32 cellular contexts compared by ENCODE assay signal in the genomic region with DNA sequence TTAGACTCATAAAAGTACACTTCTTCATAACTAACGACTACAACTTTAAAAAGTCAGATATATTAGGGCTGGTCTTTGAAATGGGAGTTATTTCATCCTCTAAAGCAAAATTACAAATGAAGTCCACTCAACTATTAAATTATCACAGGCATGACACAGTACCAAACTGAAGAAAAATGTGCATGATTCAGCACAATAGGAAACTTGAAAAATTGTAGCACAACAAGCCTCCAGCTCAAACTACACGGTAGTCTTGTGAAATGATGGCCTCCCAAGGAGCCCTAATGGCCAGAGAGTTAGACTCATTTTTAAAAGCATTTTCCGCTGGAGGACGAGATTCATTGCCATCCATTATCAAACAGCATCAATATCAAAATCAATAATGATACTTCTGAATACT.
DNase-seq lines count a peak whose midpoint lies in the region; ATAC-seq and TF ChIP-seq lines count a peak whose summit lies in the region.
"Had no signal": no experiment of that assay in that cellular context is flagged by ENCODE, and none has a peak within 500 bp of the region (broad histone marks: within the 10 kb centered on the region; RNA-seq: fewer than 3 reads in every experiment).

No MANE protein-coding gene starts in this region.

- TF ChIP-seq CTCF in fibroblast of mammary gland (conservative IDR thresholded peaks at IDR 0.05; ENCODE audit: control insufficient read depth, insufficient read depth, low read depth, low read length) (no peak), nephron (IDR thresholded peaks at IDR 0.05; ENCODE audit: unreplicated experiment in 3 of 3) (no peak), nephron progenitor cell (IDR thresholded peaks at IDR 0.05) (no peak), heart right ventricle (IDR thresholded peaks at IDR 0.05) (no peak)

- 78 to 87% methylated on average over 4 of the region's 4 CpGs for WGBS in heart right ventricle, 2 donors

- peaks cover 3% of the 10 kb centered on the region for H3K36me3 Mint-ChIP-seq in nephron (ENCODE audit: low read depth)
- no peaks in the 10 kb centered on the region for H3K36me3 Mint-ChIP-seq in nephron progenitor cell (ENCODE audit: low read depth)
- H3K36me3 Mint-ChIP-seq: activated CD8-positive, alpha-beta memory T cell treated with anti-CD3 and anti-CD28 coated beads, Interleukin-2, amount 10 ng/mL, durations not matched to agents 7 days and 5 days; activated naive CD8-positive, alpha-beta T cell treated with anti-CD3 and anti-CD28 coated beads for 36 hours; CD14-positive monocyte; natural killer cell treated with Interleukin-12 subunit alpha and Interleukin-12 subunit beta and Interleukin-15 and Interleukin-18, amount 100 ng/mL, for 72 hours had no signal

- DNase-seq in OCI-M1 (lab: John Stamatoyannopoulos, UW) (peak; percentile 46), fibroblast of mammary gland (ENCODE audit: low read depth) (peak; percentile 53), nephron progenitor cell (no peak), heart right ventricle (no peak)
- DNase-seq in stimulated activated CD4-positive, alpha-beta T cell treated with anti-CD3 and anti-CD28 coated beads, Interleukin-4, amount 100 ng/mL, for 1 hour = no peak
- DNase-seq: activated CD4-positive, alpha-beta T cell treated with anti-CD3 and anti-CD28 coated beads, Interleukin-2, amount 50 U/mL, for 4 hours; activated CD8-positive, alpha-beta memory T cell treated with anti-CD3 and anti-CD28 coated beads, Interleukin-2, amount 10 ng/mL, durations not matched to agents 7 days and 5 days; activated gamma-delta T cell; activated naive CD8-positive, alpha-beta T cell treated with anti-CD3 and anti-CD28 coated beads for 36 hours; activated T-cell treated with anti-CD3 and anti-CD28 coated beads, Interleukin-2, amount 50 U/mL, for 4 hours; dermis blood vessel endothelial cell; esophagus squamous epithelium; glutamatergic neuron; KBM-7; mucosa of descending colon; NCI-H1417 treated with DMSO at 0.1 percent for 48 hours; NCI-H2081 treated with DMSO at 0.1 percent for 48 hours; NCI-H345; NCI-H774; Peyer's patch; SHP77 treated with DMSO at 0.1 percent for 48 hours; transverse colon had no signal

- H3K4me1 ChIP-seq in heart right ventricle = no peaks in the 10 kb centered on the region
- H3K4me1 ChIP-seq: ascending aorta, esophagus squamous epithelium, parathyroid adenoma, Peyer's patch, right atrium auricular region, transverse colon had no signal

- peak overlapping the region in 2 of 3 experiments; percentile 36 to 79 for H3K27ac Mint-ChIP-seq in nephron
- H3K27ac Mint-ChIP-seq in nephron progenitor cell = no peak overlapping the region
- H3K27ac Mint-ChIP-seq: activated CD8-positive, alpha-beta memory T cell treated with anti-CD3 and anti-CD28 coated beads, Interleukin-2, amount 10 ng/mL, durations not matched to agents 7 days and 5 days; activated naive CD8-positive, alpha-beta T cell treated with anti-CD3 and anti-CD28 coated beads for 36 hours; CD14-positive monocyte; natural killer cell treated with Interleukin-12 subunit alpha and Interleukin-12 subunit beta and Interleukin-15 and Interleukin-18, amount 100 ng/mL, for 72 hours had no signal

- no peak overlapping the region for H3K27ac ChIP-seq in heart right ventricle
- H3K27ac ChIP-seq: ascending aorta, esophagus squamous epithelium, parathyroid adenoma, Peyer's patch, right atrium auricular region, transverse colon had no signal

- H3K36me3 ChIP-seq in heart right ventricle = no peaks in the 10 kb centered on the region
- H3K36me3 ChIP-seq: ascending aorta, esophagus squamous epithelium, Peyer's patch, right atrium auricular region, transverse colon had no signal

- no peaks in the 10 kb centered on the region for H3K9me3 ChIP-seq in heart right ventricle
- H3K9me3 ChIP-seq: ascending aorta, esophagus squamous epithelium, mucosa of descending colon, Peyer's patch, right atrium auricular region, transverse colon had no signal

- H3K27me3 ChIP-seq in heart right ventricle = no peaks in the 10 kb centered on the region
- H3K27me3 ChIP-seq: ascending aorta, esophagus squamous epithelium, Peyer's patch, right atrium auricular region, transverse colon had no signal

- H3K4me1 Mint-ChIP-seq in nephron (no peaks in the 10 kb centered on the region), nephron progenitor cell (no peaks in the 10 kb centered on the region)
- H3K4me1 Mint-ChIP-seq: activated CD8-positive, alpha-beta memory T cell treated with anti-CD3 and anti-CD28 coated beads, Interleukin-2, amount 10 ng/mL, durations not matched to agents 7 days and 5 days; activated naive CD8-positive, alpha-beta T cell treated with anti-CD3 and anti-CD28 coated beads for 36 hours; CD14-positive monocyte; central memory CD8-positive, alpha-beta T cell had no signal

- ATAC-seq in HG03159 (IDR thresholded peaks at IDR 0.05; ENCODE audit: unreplicated experiment) (no peak), heart right ventricle (no peak)
- ATAC-seq: activated CD4-positive, CD25-positive, alpha-beta regulatory T cell treated with anti-CD3 and anti-CD28 coated beads, Interleukin-2, amount 50 U/mL, for 24 hours; activated CD8-positive, alpha-beta memory T cell treated with anti-CD3 and anti-CD28 coated beads, Interleukin-2, amount 10 ng/mL, durations not matched to agents 7 days and 5 days; activated T-cell treated with anti-CD3 and anti-CD28 coated beads, Interleukin-2, amount 50 U/mL, for 4 hours; mucosa of descending colon; natural killer cell treated with Interleukin-12 subunit alpha and Interleukin-12 subunit beta and Interleukin-15 and Interleukin-18, amount 100 ng/mL, for 72 hours had no signal

- peaks cover 3% of the 10 kb centered on the region for H3K9me3 Mint-ChIP-seq in nephron
- H3K9me3 Mint-ChIP-seq in nephron progenitor cell = no peaks in the 10 kb centered on the region
- H3K9me3 Mint-ChIP-seq: activated naive CD8-positive, alpha-beta T cell treated with anti-CD3 and anti-CD28 coated beads for 36 hours had no signal

- H3K27me3 Mint-ChIP-seq in nephron (ENCODE audit: low read depth) (no peaks in the 10 kb centered on the region), nephron progenitor cell (ENCODE audit: low read depth, poor library complexity) (no peaks in the 10 kb centered on the region)
- H3K27me3 Mint-ChIP-seq: activated CD8-positive, alpha-beta memory T cell treated with anti-CD3 and anti-CD28 coated beads, Interleukin-2, amount 10 ng/mL, durations not matched to agents 7 days and 5 days; central memory CD8-positive, alpha-beta T cell; natural killer cell treated with Interleukin-12 subunit alpha and Interleukin-12 subunit beta and Interleukin-15 and Interleukin-18, amount 100 ng/mL, for 72 hours had no signal

- intact Hi-C loops in heart right ventricle (cut with DNase I) = no loop called here

- no peak overlapping the region for H3K4me3 Mint-ChIP-seq in nephron
- H3K4me3 Mint-ChIP-seq in nephron progenitor cell = no peak overlapping the region
- H3K4me3 Mint-ChIP-seq: activated CD8-positive, alpha-beta memory T cell treated with anti-CD3 and anti-CD28 coated beads, Interleukin-2, amount 10 ng/mL, durations not matched to agents 7 days and 5 days; activated naive CD8-positive, alpha-beta T cell treated with anti-CD3 and anti-CD28 coated beads for 36 hours; activated T-cell treated with anti-CD3 and anti-CD28 coated beads, Interleukin-2, amount 50 U/mL, for 4 hours; CD14-positive monocyte; central memory CD8-positive, alpha-beta T cell; natural killer cell treated with Interleukin-12 subunit alpha and Interleukin-12 subunit beta and Interleukin-15 and Interleukin-18, amount 100 ng/mL, for 72 hours had no signal

- H3K4me3 ChIP-seq in fibroblast of mammary gland (ENCODE audit: control insufficient read depth, low read depth, low read length) (no peak overlapping the region), heart right ventricle (no peak overlapping the region)
- H3K4me3 ChIP-seq: ascending aorta, esophagus squamous epithelium, lung, mucosa of descending colon, Peyer's patch, right atrium auricular region, transverse colon had no signal

Comparison
In these comparisons a context has a peak if more than half of its experiments do, and no peak if none do; other contexts are left out.
1. DNase-seq: peak in OCI-M1 (single experiment) and fibroblast of mammary gland (single experiment); none in nephron progenitor cell (single experiment), heart right ventricle (0 of 2) and stimulated activated CD4-positive, alpha-beta T cell treated with anti-CD3 and anti-CD28 coated beads, Interleukin-4, amount 100 ng/mL, for 1 hour (single experiment).